17 cellular contexts compared by ENCODE assay signal in genomic region chr3:171323934-171324535, GRCh38.
DNase-seq lines count a peak whose midpoint lies in the region; ATAC-seq and TF ChIP-seq lines count a peak whose summit lies in the region.
"Had no signal": no experiment of that assay in that cellular context is flagged by ENCODE, and none has a peak within 500 bp of the region (broad histone marks: within the 10 kb centered on the region; RNA-seq: fewer than 3 reads in every experiment).

No MANE protein-coding gene starts in this region.

- peak overlapping the region in 2 of 5 experiments; percentile 51 to 74 for H3K4me3 Mint-ChIP-seq in brain
- H3K4me3 Mint-ChIP-seq in activated T-cell treated with anti-CD3 and anti-CD28 coated beads, Interleukin-2, amount 50 U/mL, for 72 hours = no peak overlapping the region
- H3K4me3 Mint-ChIP-seq: activated CD4-positive, alpha-beta T cell treated with anti-CD3 and anti-CD28 coated beads, Interleukin-2, amount 10 ng/mL, durations not matched to agents 7 days and 5 days; activated T-helper 1 cell treated with anti-CD3 and anti-CD28 coated beads, Interleukin-12 subunit alpha, Interleukin-12 subunit beta, Interleukin-2, Interleukin-4 antibody, amounts not matched to agents 30 ng/mL and 10 ng/mL and 1 ng/mL, durations not matched to agents 14 hours and 24 hours and 36 hours; immature natural killer cell had no signal

- peak; percentile 46 for ATAC-seq in left ventricle myocardium superior
- ATAC-seq in activated T-cell treated with anti-CD3 and anti-CD28 coated beads, Interleukin-2, amount 50 U/mL, for 72 hours (replicated peaks in 1 of 2) = no peak
- ATAC-seq: K562 had no signal

- in situ Hi-C loops in GM23248 (cut with MboI) = no loop called here

- H3K27me3 Mint-ChIP-seq in brain = peaks cover 3% of the 10 kb centered on the region
- no peaks in the 10 kb centered on the region for H3K27me3 Mint-ChIP-seq in activated T-cell treated with anti-CD3 and anti-CD28 coated beads, Interleukin-2, amount 50 U/mL, for 72 hours (ENCODE audit: low read depth)
- H3K27me3 Mint-ChIP-seq: activated CD4-positive, alpha-beta T cell treated with anti-CD3 and anti-CD28 coated beads, Interleukin-2, amount 10 ng/mL, durations not matched to agents 7 days and 5 days had no signal

- no peaks in the 10 kb centered on the region for H3K36me3 ChIP-seq in GM23248 (ENCODE audit: low read depth)
- no peaks in the 10 kb centered on the region for H3K36me3 ChIP-seq in skeletal muscle satellite cell (ENCODE audit: insufficient read depth, low read length)
- H3K36me3 ChIP-seq: tibial nerve had no signal

- H3F3A ChIP-seq in GM23248 (ENCODE audit: insufficient read depth) = no peaks in the 10 kb centered on the region

- H3K27ac Mint-ChIP-seq in brain = peak overlapping the region in 4 of 5 experiments; percentile 18 to 91 (median 82)
- H3K27ac Mint-ChIP-seq in activated T-cell treated with anti-CD3 and anti-CD28 coated beads, Interleukin-2, amount 50 U/mL, for 72 hours = no peak overlapping the region
- H3K27ac Mint-ChIP-seq: activated CD4-positive, alpha-beta T cell treated with anti-CD3 and anti-CD28 coated beads, Interleukin-2, amount 10 ng/mL, durations not matched to agents 7 days and 5 days; activated T-helper 1 cell treated with anti-CD3 and anti-CD28 coated beads, Interleukin-12 subunit alpha, Interleukin-12 subunit beta, Interleukin-2, Interleukin-4 antibody, amounts not matched to agents 30 ng/mL and 10 ng/mL and 1 ng/mL, durations not matched to agents 14 hours and 24 hours and 36 hours had no signal

- DNase-seq in GM23248 (peak; percentile 57), left ventricle myocardium superior (no peak), nucleus accumbens (lab: John Stamatoyannopoulos, UW) (no peak), NOMO-1 treated with dmso at 0.1 percent for 144 hours (lab: John Stamatoyannopoulos, UW; ENCODE audit: unreplicated experiment) (no peak), NCI-H345 treated with DMSO at 0.1 percent for 48 hours (lab: John Stamatoyannopoulos, UW; ENCODE audit: unreplicated experiment) (no peak)
- DNase-seq in activated T-cell treated with anti-CD3 and anti-CD28 coated beads, Interleukin-2, amount 50 U/mL, for 72 hours = no peak
- DNase-seq: activated CD4-positive, alpha-beta T cell treated with anti-CD3 and anti-CD28 coated beads, Interleukin-2, amount 10 ng/mL, durations not matched to agents 7 days and 5 days; Caco-2; immature natural killer cell; NCI-H1694 treated with DMSO at 0.1 percent for 48 hours; small intestine had no signal

- H3K4me1 ChIP-seq in GM23248 (ENCODE audit: insufficient read depth) = peaks cover 6% of the 10 kb centered on the region; the same call in 1 of the 2 replicates
- H3K4me1 ChIP-seq in skeletal muscle satellite cell (ENCODE audit: control insufficient read depth, insufficient read depth, low read length) = peaks cover 14% of the 10 kb centered on the region
- H3K4me1 ChIP-seq: Caco-2 had no signal

- H3K79me2 ChIP-seq in GM23248 (ENCODE audit: insufficient read depth) = no peaks in the 10 kb centered on the region

- H3K4me3 ChIP-seq in GM23248 (no peak overlapping the region), skeletal muscle satellite cell (ENCODE audit: low read length) (peak overlapping the region; percentile 6)
- H3K4me3 ChIP-seq: K562, tibial nerve had no signal

- no peak overlapping the region for H3K27ac ChIP-seq in GM23248
- H3K27ac ChIP-seq: epithelial cell of prostate had no signal

- H4K20me1 ChIP-seq in GM23248 (ENCODE audit: insufficient read depth) = no peaks in the 10 kb centered on the region

- H3K9me3 ChIP-seq in GM23248 (ENCODE audit: low read depth) (no peaks in the 10 kb centered on the region), skeletal muscle satellite cell (replicated peaks; ENCODE audit: low read length) (no peaks in the 10 kb centered on the region)
- H3K9me3 ChIP-seq: Caco-2, tibial nerve had no signal

- H3K4me1 Mint-ChIP-seq in brain = peaks cover 85% of the 10 kb centered on the region
- peaks cover 14% of the 10 kb centered on the region for H3K4me1 Mint-ChIP-seq in activated T-cell treated with anti-CD3 and anti-CD28 coated beads, Interleukin-2, amount 50 U/mL, for 72 hours (ENCODE audit: low read depth)

- H3K36me3 Mint-ChIP-seq in brain = peaks cover 4% of the 10 kb centered on the region
- peaks cover 2 to 3% of the 10 kb centered on the region in 2 donors for H3K36me3 Mint-ChIP-seq in activated T-cell treated with anti-CD3 and anti-CD28 coated beads, Interleukin-2, amount 50 U/mL, for 72 hours (ENCODE audit: insufficient read depth in 2 of 2)

- H3K9ac ChIP-seq in GM23248 = no peak overlapping the region
- peak overlapping the region; percentile 39 for H3K9ac ChIP-seq in skeletal muscle satellite cell (ENCODE audit: low read depth, low read length)

- WGBS in GM23248 (ENCODE audit: low coverage in 1 of 2, low lambda C conversion rate in 2 of 2, missing lambda C conversion rate in 2 of 2), 2 experiments = 13 to 15% methylated on average over 3 of the region's 3 CpGs

- peaks cover 0 to 3% (median 0%) of the 10 kb centered on the region in 5 experiments for H3K9me3 Mint-ChIP-seq in brain
- H3K9me3 Mint-ChIP-seq in activated T-cell treated with anti-CD3 and anti-CD28 coated beads, Interleukin-2, amount 50 U/mL, for 72 hours = peaks cover 2 to 3% of the 10 kb centered on the region in 2 donors
- H3K9me3 Mint-ChIP-seq: activated CD4-positive, alpha-beta T cell treated with anti-CD3 and anti-CD28 coated beads, Interleukin-2, amount 10 ng/mL, durations not matched to agents 7 days and 5 days; activated T-helper 1 cell treated with anti-CD3 and anti-CD28 coated beads, Interleukin-12 subunit alpha, Interleukin-12 subunit beta, Interleukin-2, Interleukin-4 antibody, amounts not matched to agents 30 ng/mL and 10 ng/mL and 1 ng/mL, durations not matched to agents 14 hours and 24 hours and 36 hours; immature natural killer cell had no signal

- no peak for TF ChIP-seq CTCF in brain (conservative IDR thresholded peaks at IDR 0.05)

- intact Hi-C loops in left ventricle myocardium superior (cut with micrococcal nuclease) = no loop called here

- no peaks in the 10 kb centered on the region for H3K9me2 ChIP-seq in GM23248 (ENCODE audit: insufficient read depth)

- H3K27me3 ChIP-seq in GM23248 (replicated peaks; ENCODE audit: insufficient read depth) = no peaks in the 10 kb centered on the region
- H3K27me3 ChIP-seq in skeletal muscle satellite cell (ENCODE audit: control insufficient read depth, insufficient read depth, low read length) = no peaks in the 10 kb centered on the region
- H3K27me3 ChIP-seq: tibial nerve had no signal

- H3K4me2 ChIP-seq in GM23248 (ENCODE audit: unreplicated experiment) (peak overlapping the region; percentile 27), skeletal muscle satellite cell (ENCODE audit: low read length) (peak overlapping the region; percentile 68)

- no peak overlapping the region for H2AFZ ChIP-seq in GM23248
